ENCODE assay signal across 8 cellular contexts in the genomic region with DNA sequence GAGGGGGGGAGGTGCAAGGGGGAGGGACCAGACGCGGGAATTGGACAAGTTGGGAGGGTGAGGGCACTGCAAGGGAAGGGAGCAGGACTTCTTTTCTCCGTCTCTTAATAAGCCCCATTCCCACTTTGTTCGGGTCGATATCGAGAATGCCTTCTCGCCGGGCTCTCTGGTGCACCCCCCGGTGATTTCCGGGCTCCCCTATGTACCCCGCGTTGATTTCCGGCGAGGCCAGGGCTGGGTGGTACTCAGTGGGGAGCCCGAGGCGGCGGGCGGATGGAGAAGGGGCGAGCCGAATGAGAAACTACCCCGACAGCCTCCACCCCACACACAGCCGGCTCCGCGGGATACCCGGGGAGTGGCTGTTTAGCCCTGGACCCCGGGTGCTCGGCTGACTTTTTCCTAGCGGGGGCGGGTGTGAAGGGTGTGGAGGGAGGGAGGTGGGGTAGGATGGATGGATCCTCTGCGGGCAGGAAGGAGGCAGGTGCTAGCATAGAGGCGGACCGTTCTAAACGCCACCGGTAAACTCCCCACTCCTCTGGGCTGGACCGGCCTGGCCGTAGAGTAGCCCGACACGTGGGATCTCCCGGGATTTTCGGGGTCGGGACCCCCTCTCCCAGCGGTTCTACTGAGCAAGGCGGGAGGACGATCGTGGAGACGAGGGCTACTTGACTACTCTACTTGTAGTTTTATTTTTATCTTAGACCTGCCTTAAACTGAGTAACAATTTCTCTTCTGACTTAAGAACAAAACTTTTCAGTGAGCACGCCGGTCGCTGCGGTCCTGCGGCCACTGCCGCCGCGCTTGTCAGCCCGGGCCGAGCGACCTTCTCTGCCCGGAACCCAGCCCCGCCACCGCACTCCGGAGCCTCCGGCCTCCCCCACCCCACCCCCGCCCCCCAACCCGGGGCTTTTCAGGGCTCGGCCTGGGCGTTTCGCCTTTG. TPM values are rescaled to one million over a fixed set of nuclear protein-coding genes. Genes with fewer than 3 reads are reported as not detected.
A peak's percentile ranks its signal among the peaks of the same experiment; 100 is the strongest.
DNase-seq lines count a peak whose midpoint lies in the region; ATAC-seq, FAIRE-seq and TF ChIP-seq lines count a peak whose summit lies in the region.

No MANE protein-coding gene starts in this region.

- TF ChIP-seq POLR2A in esophagus muscularis mucosa (IDR thresholded peaks at IDR 0.05; ENCODE audit: low read depth) (no peak), GM12892 (IDR thresholded peaks at IDR 0.05; ENCODE audit: low read depth, low read length) (no peak)

- DNase-seq in Right ventricle myocardium inferior (ENCODE audit: missing footprints) = no peak
- DNase-seq in cardiac septum (ENCODE audit: low spot score) = no peak
- peak; percentile 39 for DNase-seq in activated CD4-positive, alpha-beta T cell treated with anti-CD3 and anti-CD28 coated beads for 48 hours
- DNase-seq in esophagus muscularis mucosa (ENCODE audit: extremely low spot score) = no peak
- no peak for DNase-seq in hepatic stellate cell (ENCODE audit: low spot score)
- no peak for DNase-seq in GM12892 (ENCODE audit: insufficient read length)

- H3K9me3 ChIP-seq in esophagus muscularis mucosa (no peaks in the 10 kb centered on the region), neutrophil (no peaks in the 10 kb centered on the region)

- intact Hi-C loops in Right ventricle myocardium inferior (cut with DNase I) (loop anchor here (1.0 to 5.0 kb wide), 2 partner anchors 76 to 94 kb away; no protein-coding TSS in a partner anchor), cardiac septum (cut with DNase I) (loop anchor here (2.0 to 10.0 kb wide), 3 partner anchors 17 to 249 kb away; no protein-coding TSS in a partner anchor), esophagus muscularis mucosa (cut with DNase I) (no loop called here)

- H3K27ac ChIP-seq in esophagus muscularis mucosa (replicated peaks in 1 of 4) (peak overlapping the region; percentile 3 to 36 (median 16)), neutrophil (no peak overlapping the region)

- peak overlapping the region; percentile 44 to 60 (median 48) for H3K4me3 ChIP-seq in esophagus muscularis mucosa
- H3K4me3 ChIP-seq in neutrophil (ENCODE audit: low read depth in 1 of 2, low read length in 1 of 2) = peak overlapping the region; percentile 22 to 66

- H3K27me3 ChIP-seq in esophagus muscularis mucosa = peaks cover 14 to 100% (median 82%) of the 10 kb centered on the region in 4 donors
- peaks cover 95% of the 10 kb centered on the region for H3K27me3 ChIP-seq in neutrophil

- ATAC-seq in Right ventricle myocardium inferior (peak; percentile 25), HG03097 (IDR thresholded peaks at IDR 0.05; ENCODE audit: low FRiP score, unreplicated experiment) (no peak)

- FAIRE-seq in GM12892 (lab: Jason Lieb, UNC) = no peak

- H3K4me1 ChIP-seq in esophagus muscularis mucosa = peaks cover 38 to 46% (median 43%) of the 10 kb centered on the region in 4 donors
- peaks cover 44 to 47% of the 10 kb centered on the region in 2 experiments for H3K4me1 ChIP-seq in neutrophil (ENCODE audit: control insufficient read depth in 1 of 2, insufficient read depth in 1 of 2, low read depth in 1 of 2, low read length in 1 of 2)

- no peaks in the 10 kb centered on the region for H3K36me3 ChIP-seq in esophagus muscularis mucosa
- H3K36me3 ChIP-seq in neutrophil = no peaks in the 10 kb centered on the region

- WGBS in esophagus muscularis mucosa = under 1% methylated on average over 49 of the region's 67 CpGs

- TF ChIP-seq CTCF in esophagus muscularis mucosa (IDR thresholded peaks at IDR 0.05) = no peak
- no peak for TF ChIP-seq CTCF in neutrophil (IDR thresholded peaks at IDR 0.05)

- TF ChIP-seq EP300 in esophagus muscularis mucosa (IDR thresholded peaks at IDR 0.05) = no peak

RNA-seq across cellular contexts. Expression of a gene that starts 1.0 kb away (rescaled TPM):
- total RNA-seq in Right ventricle myocardium inferior (76.4 TPM), cardiac septum (45.6 TPM), esophagus muscularis mucosa (100 to 1,000 TPM; 112 to 157 (median 126) TPM)
- polyA plus RNA-seq in GM12892 (2012; ENCODE audit: missing spikeins) = 57.5 TPM

RNA-seq across cellular contexts. Expression of a gene that starts 51.0 kb away (rescaled TPM):
- total RNA-seq in Right ventricle myocardium inferior (52.7 TPM), cardiac septum (45.0 TPM), esophagus muscularis mucosa (10 to 100 TPM; 40.4 to 56.6 (median 47.0) TPM)
- 34.0 TPM for polyA plus RNA-seq in GM12892 (2012; ENCODE audit: missing spikeins)
